ENCODE assay signal across 34 cellular contexts in genomic region chr4:185099940-185100339, GRCh38.
"Had no signal": no experiment of that assay in that cellular context is flagged by ENCODE, and none has a peak within 500 bp of the region (broad histone marks: within the 10 kb centered on the region; RNA-seq: fewer than 3 reads in every experiment).

No MANE protein-coding gene starts in this region.

- H3K36me3 ChIP-seq: ascending aorta, breast epithelium, cardiac muscle cell, colonic mucosa, esophagus muscularis mucosa, gastrocnemius medialis, heart left ventricle, WERI-Rb-1 had no signal

- H3K36me3 Mint-ChIP-seq: activated naive CD4-positive, alpha-beta T cell treated with anti-CD3 and anti-CD28 coated beads, Interleukin-2, amount 10 ng/mL, durations not matched to agents 7 days and 5 days; activated naive CD4-positive, alpha-beta T cell treated with anti-CD3 and anti-CD28 coated beads, Interleukin-2, amount 50 U/mL, for 72 hours; activated naive CD8-positive, alpha-beta T cell treated with anti-CD3 and anti-CD28 coated beads, Interleukin-2, amount 10 ng/mL, durations not matched to agents 7 days and 5 days; brain had no signal

- ATAC-seq: activated naive CD4-positive, alpha-beta T cell treated with anti-CD3 and anti-CD28 coated beads, Interleukin-2, amount 50 U/mL, for 72 hours; activated T-cell treated with anti-CD3 and anti-CD28 coated beads, Interleukin-2, amount 50 U/mL, for 72 hours; gastrocnemius medialis; T-helper 17 cell had no signal

- H3K27ac Mint-ChIP-seq: activated CD4-positive, alpha-beta memory T cell treated with anti-CD3 and anti-CD28 coated beads, Interleukin-2, amount 10 ng/mL, durations not matched to agents 7 days and 5 days; activated CD4-positive, alpha-beta T cell treated with anti-CD3 and anti-CD28 coated beads, Interleukin-2, amount 10 ng/mL, durations not matched to agents 7 days and 5 days; activated naive CD4-positive, alpha-beta T cell treated with anti-CD3 and anti-CD28 coated beads, Interleukin-2, amount 10 ng/mL, durations not matched to agents 7 days and 5 days; activated naive CD4-positive, alpha-beta T cell treated with anti-CD3 and anti-CD28 coated beads, Interleukin-2, amount 50 U/mL, for 72 hours; activated naive CD8-positive, alpha-beta T cell treated with anti-CD3 and anti-CD28 coated beads, Interleukin-2, amount 10 ng/mL, durations not matched to agents 7 days and 5 days; activated T-cell treated with anti-CD3 and anti-CD28 coated beads, Interleukin-2, amount 50 U/mL, for 24 hours; activated T-cell treated with anti-CD3 and anti-CD28 coated beads, Interleukin-2, amount 50 U/mL, for 72 hours; brain; endodermal cell; T-helper 17 cell; T-helper 2 cell treated with Interferon-gamma antibody and Interleukin-4, amounts not matched to agents 5 μg/mL and 100 μg/mL, for 36 hours had no signal

- H3K4me1 Mint-ChIP-seq: activated CD4-positive, alpha-beta memory T cell treated with anti-CD3 and anti-CD28 coated beads, Interleukin-2, amount 10 ng/mL, durations not matched to agents 7 days and 5 days; activated CD4-positive, alpha-beta T cell treated with anti-CD3 and anti-CD28 coated beads, Interleukin-2, amount 10 ng/mL, durations not matched to agents 7 days and 5 days; activated naive CD4-positive, alpha-beta T cell treated with anti-CD3 and anti-CD28 coated beads, Interleukin-2, amount 10 ng/mL, durations not matched to agents 7 days and 5 days; activated naive CD8-positive, alpha-beta T cell treated with anti-CD3 and anti-CD28 coated beads, Interleukin-2, amount 10 ng/mL, durations not matched to agents 7 days and 5 days; brain had no signal

- H3K4me1 ChIP-seq: ascending aorta, breast epithelium, colonic mucosa, esophagus muscularis mucosa, foreskin keratinocyte, gastrocnemius medialis had no signal

- H3K27me3 ChIP-seq: ascending aorta, breast epithelium, cardiac muscle cell, colonic mucosa, gastrocnemius medialis, heart left ventricle had no signal

- H3K27ac ChIP-seq: ascending aorta, breast epithelium, cardiac muscle cell, colonic mucosa, esophagus muscularis mucosa, foreskin keratinocyte, gastrocnemius medialis, heart left ventricle, WERI-Rb-1 had no signal

- DNase-seq: activated CD4-positive, alpha-beta memory T cell treated with anti-CD3 and anti-CD28 coated beads, Interleukin-2, amount 10 ng/mL, durations not matched to agents 7 days and 5 days; activated CD4-positive, alpha-beta T cell treated with anti-CD3 and anti-CD28 coated beads for 4 hours; activated CD4-positive, alpha-beta T cell treated with anti-CD3 and anti-CD28 coated beads, Interleukin-2, amount 10 ng/mL, durations not matched to agents 7 days and 5 days; activated CD4-positive, alpha-beta T cell treated with anti-CD3 and anti-CD28 coated beads, Interleukin-2, amount 50 U/mL, for 4 hours; activated CD4-positive, CD25-positive, alpha-beta regulatory T cell; activated CD4-positive, CD25-positive, alpha-beta regulatory T cell treated with anti-CD3 and anti-CD28 coated beads, Interleukin-2, amount 50 U/mL, for 72 hours; activated CD8-positive, alpha-beta memory T cell treated with anti-CD3 and anti-CD28 coated beads, Interleukin-2, amount 50 U/mL, for 48 hours; activated gamma-delta T cell; activated naive CD4-positive, alpha-beta T cell; activated naive CD4-positive, alpha-beta T cell treated with anti-CD3 and anti-CD28 coated beads, Interleukin-2, amount 10 ng/mL, durations not matched to agents 7 days and 5 days; activated naive CD8-positive, alpha-beta T cell treated with anti-CD3 and anti-CD28 coated beads, Interleukin-2, amount 10 ng/mL, durations not matched to agents 7 days and 5 days; activated T-cell treated with anti-CD3 and anti-CD28 coated beads for 4 hours; activated T-cell treated with anti-CD3 and anti-CD28 coated beads, Interleukin-2, amount 50 U/mL, for 24 hours; activated T-cell treated with anti-CD3 and anti-CD28 coated beads, Interleukin-2, amount 50 U/mL, for 72 hours; central memory CD4-positive, alpha-beta T cell; cerebellar nuclear complex; colonic mucosa; effector memory CD4-positive, alpha-beta T cell; erythroblast; foreskin keratinocyte; gastrocnemius medialis; heart left ventricle; T-helper 1 cell; T-helper 17 cell; T1000; WERI-Rb-1 had no signal

- H3K4me3 Mint-ChIP-seq: activated CD4-positive, alpha-beta memory T cell treated with anti-CD3 and anti-CD28 coated beads, Interleukin-2, amount 10 ng/mL, durations not matched to agents 7 days and 5 days; activated CD4-positive, alpha-beta T cell treated with anti-CD3 and anti-CD28 coated beads, Interleukin-2, amount 10 ng/mL, durations not matched to agents 7 days and 5 days; activated naive CD4-positive, alpha-beta T cell treated with anti-CD3 and anti-CD28 coated beads, Interleukin-2, amount 10 ng/mL, durations not matched to agents 7 days and 5 days; activated naive CD8-positive, alpha-beta T cell treated with anti-CD3 and anti-CD28 coated beads, Interleukin-2, amount 10 ng/mL, durations not matched to agents 7 days and 5 days; activated T-cell treated with anti-CD3 and anti-CD28 coated beads, Interleukin-2, amount 50 U/mL, for 24 hours; activated T-cell treated with anti-CD3 and anti-CD28 coated beads, Interleukin-2, amount 50 U/mL, for 72 hours; brain; endodermal cell; T-helper 17 cell; T-helper 2 cell treated with Interferon-gamma antibody and Interleukin-4, amounts not matched to agents 5 μg/mL and 100 μg/mL, for 36 hours had no signal

- H3K9me3 ChIP-seq: ascending aorta, breast epithelium, colonic mucosa, esophagus muscularis mucosa, gastrocnemius medialis, heart left ventricle had no signal

- H3K9me3 Mint-ChIP-seq: activated CD4-positive, alpha-beta memory T cell treated with anti-CD3 and anti-CD28 coated beads, Interleukin-2, amount 10 ng/mL, durations not matched to agents 7 days and 5 days; activated CD4-positive, alpha-beta T cell treated with anti-CD3 and anti-CD28 coated beads, Interleukin-2, amount 10 ng/mL, durations not matched to agents 7 days and 5 days; activated naive CD4-positive, alpha-beta T cell treated with anti-CD3 and anti-CD28 coated beads, Interleukin-2, amount 10 ng/mL, durations not matched to agents 7 days and 5 days; activated naive CD4-positive, alpha-beta T cell treated with anti-CD3 and anti-CD28 coated beads, Interleukin-2, amount 50 U/mL, for 72 hours; activated naive CD8-positive, alpha-beta T cell treated with anti-CD3 and anti-CD28 coated beads, Interleukin-2, amount 10 ng/mL, durations not matched to agents 7 days and 5 days; activated T-cell treated with anti-CD3 and anti-CD28 coated beads, Interleukin-2, amount 50 U/mL, for 24 hours; activated T-cell treated with anti-CD3 and anti-CD28 coated beads, Interleukin-2, amount 50 U/mL, for 72 hours; endodermal cell; T-helper 2 cell treated with Interferon-gamma antibody and Interleukin-4, amounts not matched to agents 5 μg/mL and 100 μg/mL, for 36 hours had no signal

- H3K4me3 ChIP-seq: ascending aorta, breast epithelium, cardiac muscle cell, colonic mucosa, esophagus muscularis mucosa, gastrocnemius medialis, heart left ventricle had no signal
